ENCODE assay signal across 31 cellular contexts in the genomic region with DNA sequence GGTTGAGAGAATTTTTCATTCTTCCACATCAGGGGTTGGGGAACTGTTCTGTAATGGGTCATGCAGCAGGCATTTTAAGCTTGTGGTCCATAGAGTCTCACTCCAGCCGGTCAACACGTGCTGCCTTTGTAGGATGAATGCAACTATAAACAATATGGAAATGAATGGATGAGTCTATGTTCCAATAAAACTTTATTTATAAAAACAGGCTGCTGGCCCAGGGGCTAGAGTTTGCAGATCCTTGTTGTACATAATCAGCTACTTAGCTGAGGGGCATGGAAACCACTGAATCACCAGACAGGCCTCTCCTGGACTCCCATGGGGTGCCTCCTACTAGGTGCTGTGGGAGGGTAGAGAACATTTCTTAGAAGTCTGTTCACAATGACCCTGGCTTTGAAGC.
"Had no signal": no experiment of that assay in that cellular context is flagged by ENCODE, and none has a peak within 500 bp of the region (broad histone marks: within the 10 kb centered on the region; RNA-seq: fewer than 3 reads in every experiment).

No MANE protein-coding gene starts in this region.

- H3K9me3 Mint-ChIP-seq: natural killer cell; stimulated activated naive CD8-positive, alpha-beta T cell treated with anti-CD3 and anti-CD28 coated beads, Interleukin-15, amount 100 ng/mL, for 72 hours had no signal

- H3K36me3 Mint-ChIP-seq: natural killer cell; neural progenitor cell; stimulated activated memory B cell treated with anti-CD40 and anti-IgM and Interleukin-4, amounts not matched to agents 10 μg/mL and 1 μg/mL and 100 μg/mL, for 72 hours; type B pancreatic cell had no signal

- H3K27ac ChIP-seq: neural progenitor cell, ovary, parathyroid adenoma, psoas muscle, skin epidermis, spleen, suprapubic skin, testis, tibial artery, transverse colon, upper lobe of right lung, uterus had no signal

- H3K27me3 ChIP-seq: neural progenitor cell, ovary, testis, uterus had no signal

- H3K79me2 ChIP-seq: parathyroid adenoma had no signal

- DNase-seq: natural killer cell; occipital lobe; ovary; posterior cingulate gyrus; psoas muscle; right cardiac atrium; spleen; stimulated activated CD4-positive, alpha-beta T cell treated with anti-CD3 and anti-CD28 coated beads, Interleukin-12 subunit alpha, Interleukin-12 subunit beta, amount 100 ng/mL, for 4 hours; stimulated activated CD4-positive, alpha-beta T cell treated with anti-CD3 and anti-CD28 coated beads, Interleukin-1b, Interleukin-23, amount 100 ng/mL, for 48 hours; stimulated activated CD4-positive, alpha-beta T cell treated with anti-CD3 and anti-CD28 coated beads, Interleukin-4, amount 100 ng/mL, for 1 hour; stimulated activated CD4-positive, alpha-beta T cell treated with anti-CD3 and anti-CD28 coated beads, Interleukin-4, amount 100 ng/mL, for 4 hours; stimulated activated CD8-positive, alpha-beta memory T cell treated with anti-CD3 and anti-CD28 coated beads, Interleukin-4, amount 100 ng/mL, for 48 hours; stimulated activated naive CD4-positive, alpha-beta T cell; stimulated activated naive CD8-positive, alpha-beta T cell treated with anti-CD3 and anti-CD28 coated beads, Interleukin-15, amount 100 ng/mL, for 72 hours; stimulated activated naive CD8-positive, alpha-beta T cell treated with anti-CD3 and anti-CD28 coated beads, Interleukin-15, Interleukin-2, amounts not matched to agents 100 U/mL and 50 U/mL, for 24 hours; substantia nigra; testis; tibial artery; transverse colon; upper lobe of right lung; uterus had no signal

- H3K4me1 Mint-ChIP-seq: natural killer cell; stimulated activated memory B cell treated with anti-CD40 and anti-IgM and Interleukin-4, amounts not matched to agents 10 μg/mL and 1 μg/mL and 100 μg/mL, for 72 hours; stimulated activated naive CD8-positive, alpha-beta T cell treated with anti-CD3 and anti-CD28 coated beads, Interleukin-15, amount 100 ng/mL, for 72 hours had no signal

- H3K9ac ChIP-seq: neural progenitor cell, parathyroid adenoma had no signal

- H3K36me3 ChIP-seq: neural progenitor cell, ovary, spleen, suprapubic skin, tibial artery, transverse colon, upper lobe of right lung, uterus had no signal

- H3K4me2 ChIP-seq: neural progenitor cell, smooth muscle cell had no signal

- H3K4me3 ChIP-seq: neural progenitor cell, ovary, psoas muscle, skin epidermis, smooth muscle cell, spleen, suprapubic skin, testis, tibial artery, transverse colon, upper lobe of right lung, uterus had no signal

- H3K27ac Mint-ChIP-seq: natural killer cell; nephron; neural progenitor cell; progenitor cell of endocrine pancreas; stimulated activated memory B cell treated with anti-CD40 and anti-IgM and Interleukin-4, amounts not matched to agents 10 μg/mL and 1 μg/mL and 100 μg/mL, for 72 hours; type B pancreatic cell had no signal

- H3K4me3 Mint-ChIP-seq: natural killer cell; nephron; neural progenitor cell; stimulated activated memory B cell treated with anti-CD40 and anti-IgM and Interleukin-4, amounts not matched to agents 10 μg/mL and 1 μg/mL and 100 μg/mL, for 72 hours; stimulated activated naive CD8-positive, alpha-beta T cell treated with anti-CD3 and anti-CD28 coated beads, Interleukin-15, amount 100 ng/mL, for 72 hours; type B pancreatic cell had no signal

- H2AFZ ChIP-seq: neural progenitor cell, parathyroid adenoma had no signal

- H3K4me1 ChIP-seq: parathyroid adenoma, psoas muscle, spleen, testis, tibial artery, transverse colon, upper lobe of right lung, uterus had no signal

- ATAC-seq: natural killer cell; psoas muscle; right cardiac atrium; sciatic nerve; stimulated activated memory B cell treated with anti-CD40 and anti-IgM and Interleukin-4, amounts not matched to agents 10 μg/mL and 1 μg/mL and 100 μg/mL, for 72 hours; stimulated activated naive CD8-positive, alpha-beta T cell treated with anti-CD3 and anti-CD28 coated beads, Interleukin-15, amount 100 ng/mL, for 72 hours; stimulated activated naive CD8-positive, alpha-beta T cell treated with anti-CD3 and anti-CD28 coated beads, Interleukin-15, Interleukin-2, amounts not matched to agents 100 U/mL and 50 U/mL, for 24 hours; upper lobe of right lung had no signal

- H3K9me3 ChIP-seq: ovary, psoas muscle, suprapubic skin, testis, tibial artery, transverse colon, upper lobe of right lung, uterus had no signal
